8 cellular contexts compared by ENCODE assay signal in genomic region chr6:26097268-26097875, GRCh38. TPM values are rescaled to one million over a fixed set of nuclear protein-coding genes. Genes with fewer than 3 reads are reported as not detected.
DNase-seq lines count a peak whose midpoint lies in the region; ATAC-seq, FAIRE-seq and TF ChIP-seq lines count a peak whose summit lies in the region.

No MANE protein-coding gene starts in this region.

- H3F3A ChIP-seq in DOHH2 (ENCODE audit: control insufficient read depth, insufficient read depth) = 0 out of 2 replicates have a peak, but pooled peaks cover 3% of the 10 kb centered on the region

- H4K20me1 ChIP-seq in DOHH2 (ENCODE audit: control insufficient read depth, insufficient read depth, low read depth, low read length) = no peaks in the 10 kb centered on the region

- H3K9me3 Mint-ChIP-seq in osteocyte (ENCODE audit: unreplicated experiment) = no peaks in the 10 kb centered on the region

- no peaks in the 10 kb centered on the region for H3K36me3 ChIP-seq in DOHH2 (ENCODE audit: control insufficient read depth, low read length)

- no peak overlapping the region for H3K4me3 ChIP-seq in DOHH2 (ENCODE audit: low read length)
- no peak overlapping the region for H3K4me3 ChIP-seq in foreskin fibroblast (ENCODE audit: low read depth in 1 of 2, low read length in 2 of 2)

- H3K36me3 Mint-ChIP-seq in osteocyte (ENCODE audit: unreplicated experiment) = no peaks in the 10 kb centered on the region

- H3K27ac Mint-ChIP-seq in osteocyte (ENCODE audit: unreplicated experiment) = no peak overlapping the region

- ATAC-seq in HG02885 (IDR thresholded peaks at IDR 0.05; ENCODE audit: poor library complexity, unreplicated experiment) = no peak

- H3K4me1 ChIP-seq in DOHH2 (ENCODE audit: control insufficient read depth, low read length) = peaks cover 10% of the 10 kb centered on the region

- in situ Hi-C loops in KBM-7 (cut with MboI; ENCODE audit: low pct_unique_long_range_greater_than_20kb, low sequenced_read_pairs) = no loop called here

- peaks cover under 1% of the 10 kb centered on the region for H3K4me1 Mint-ChIP-seq in osteocyte (ENCODE audit: unreplicated experiment)

- DNase-seq in KBM-7 (peak; percentile 75), RPMI8226 (peak; percentile 80), foreskin fibroblast (peak in 1 of 2 donors; percentile 78), osteocyte (ENCODE audit: extremely low spot score, unreplicated experiment) (no peak), urothelium cell line (ENCODE audit: low spot score) (peak; percentile 41)
- peak; percentile 29 to 40 for DNase-seq in activated T-helper 1 cell treated with anti-CD3 and anti-CD28 coated beads, Interleukin-2, amount 50 U/mL, for 16 hours (ENCODE audit: low read depth in 1 of 2, low spot score in 1 of 2)

- TF ChIP-seq CTCF in DOHH2 (IDR thresholded peaks at IDR 0.05; ENCODE audit: low read depth, low read length, poor library complexity, severe bottlenecking) = peak; percentile 73
- peak; percentile 68 for TF ChIP-seq CTCF in foreskin fibroblast (IDR thresholded peaks at IDR 0.05; ENCODE audit: low read depth, low read length)
- TF ChIP-seq CTCF in osteocyte (IDR thresholded peaks at IDR 0.05) = peak; percentile 85

- H3K4me2 ChIP-seq in DOHH2 (ENCODE audit: low read length) = no peak overlapping the region

- no peak overlapping the region for H3K4me3 Mint-ChIP-seq in osteocyte (ENCODE audit: unreplicated experiment)

- H3K9me2 ChIP-seq in DOHH2 (replicated peaks; ENCODE audit: control insufficient read depth, low read length) = no peaks in the 10 kb centered on the region

- no peaks in the 10 kb centered on the region for H3K9me3 ChIP-seq in DOHH2 (ENCODE audit: control insufficient read depth, insufficient read depth, low read length)

- no peak for FAIRE-seq in urothelium cell line (lab: Jason Lieb, UNC)

- no peaks in the 10 kb centered on the region for H3K27me3 ChIP-seq in DOHH2 (ENCODE audit: control insufficient read depth, low read length)

- H3K27me3 Mint-ChIP-seq in osteocyte (ENCODE audit: unreplicated experiment) = peaks cover 5% of the 10 kb centered on the region

- H3K27ac ChIP-seq in DOHH2 (ENCODE audit: low read depth, low read length) = no peak overlapping the region

- H3K79me2 ChIP-seq in DOHH2 (ENCODE audit: control insufficient read depth, low read length) = no peaks in the 10 kb centered on the region

RNA-seq across cellular contexts. Expression of gene HFE, which starts 10.1 kb away (rescaled TPM):
- 6.0 and 6.2 TPM in 2 replicates for total RNA-seq in osteocyte
